ENCODE assay signal across 1 cellular context in genomic region chr4:55546633-55547460, GRCh38.
A peak's percentile ranks its signal among the peaks of the same experiment; 100 is the strongest.
TF ChIP-seq lines count a peak whose summit lies in the region.

A gene with protein sequence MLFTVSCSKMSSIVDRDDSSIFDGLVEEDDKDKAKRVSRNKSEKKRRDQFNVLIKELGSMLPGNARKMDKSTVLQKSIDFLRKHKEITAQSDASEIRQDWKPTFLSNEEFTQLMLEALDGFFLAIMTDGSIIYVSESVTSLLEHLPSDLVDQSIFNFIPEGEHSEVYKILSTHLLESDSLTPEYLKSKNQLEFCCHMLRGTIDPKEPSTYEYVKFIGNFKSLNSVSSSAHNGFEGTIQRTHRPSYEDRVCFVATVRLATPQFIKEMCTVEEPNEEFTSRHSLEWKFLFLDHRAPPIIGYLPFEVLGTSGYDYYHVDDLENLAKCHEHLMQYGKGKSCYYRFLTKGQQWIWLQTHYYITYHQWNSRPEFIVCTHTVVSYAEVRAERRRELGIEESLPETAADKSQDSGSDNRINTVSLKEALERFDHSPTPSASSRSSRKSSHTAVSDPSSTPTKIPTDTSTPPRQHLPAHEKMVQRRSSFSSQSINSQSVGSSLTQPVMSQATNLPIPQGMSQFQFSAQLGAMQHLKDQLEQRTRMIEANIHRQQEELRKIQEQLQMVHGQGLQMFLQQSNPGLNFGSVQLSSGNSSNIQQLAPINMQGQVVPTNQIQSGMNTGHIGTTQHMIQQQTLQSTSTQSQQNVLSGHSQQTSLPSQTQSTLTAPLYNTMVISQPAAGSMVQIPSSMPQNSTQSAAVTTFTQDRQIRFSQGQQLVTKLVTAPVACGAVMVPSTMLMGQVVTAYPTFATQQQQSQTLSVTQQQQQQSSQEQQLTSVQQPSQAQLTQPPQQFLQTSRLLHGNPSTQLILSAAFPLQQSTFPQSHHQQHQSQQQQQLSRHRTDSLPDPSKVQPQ (minus strand): TSS chr4:55546909. CDS start chr4:55482785, 64,124 bp downstream.

TF ChIP-seq in K562, 482 proteins besides CTCF, POLR2A, EP300 and RAD21 (continued from another document and continues in another):
- TF ChIP-seq, protein P1, sequence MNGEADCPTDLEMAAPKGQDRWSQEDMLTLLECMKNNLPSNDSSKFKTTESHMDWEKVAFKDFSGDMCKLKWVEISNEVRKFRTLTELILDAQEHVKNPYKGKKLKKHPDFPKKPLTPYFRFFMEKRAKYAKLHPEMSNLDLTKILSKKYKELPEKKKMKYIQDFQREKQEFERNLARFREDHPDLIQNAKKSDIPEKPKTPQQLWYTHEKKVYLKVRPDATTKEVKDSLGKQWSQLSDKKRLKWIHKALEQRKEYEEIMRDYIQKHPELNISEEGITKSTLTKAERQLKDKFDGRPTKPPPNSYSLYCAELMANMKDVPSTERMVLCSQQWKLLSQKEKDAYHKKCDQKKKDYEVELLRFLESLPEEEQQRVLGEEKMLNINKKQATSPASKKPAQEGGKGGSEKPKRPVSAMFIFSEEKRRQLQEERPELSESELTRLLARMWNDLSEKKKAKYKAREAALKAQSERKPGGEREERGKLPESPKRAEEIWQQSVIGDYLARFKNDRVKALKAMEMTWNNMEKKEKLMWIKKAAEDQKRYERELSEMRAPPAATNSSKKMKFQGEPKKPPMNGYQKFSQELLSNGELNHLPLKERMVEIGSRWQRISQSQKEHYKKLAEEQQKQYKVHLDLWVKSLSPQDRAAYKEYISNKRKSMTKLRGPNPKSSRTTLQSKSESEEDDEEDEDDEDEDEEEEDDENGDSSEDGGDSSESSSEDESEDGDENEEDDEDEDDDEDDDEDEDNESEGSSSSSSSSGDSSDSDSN (IDR thresholded peaks at IDR 0.05; ENCODE audit: borderline replicate concordance in 1 of 2, low read depth in 2 of 2, low read length in 2 of 2): peak in 1 of 2 experiments; percentile 95; a peak in 2 of 4 replicates
- TF ChIP-seq JUN (IDR thresholded peaks at IDR 0.05; ENCODE audit: borderline replicate concordance, low read depth, low read length): no peak
- TF ChIP-seq JUN (CRISPR knock-in tag; IDR thresholded peaks at IDR 0.05; ENCODE audit: borderline replicate concordance): no peak
- TF ChIP-seq BDP1 (IDR thresholded peaks at IDR 0.05; ENCODE audit: insufficient read depth, insufficient read length): no peak
- TF ChIP-seq, protein P2, sequence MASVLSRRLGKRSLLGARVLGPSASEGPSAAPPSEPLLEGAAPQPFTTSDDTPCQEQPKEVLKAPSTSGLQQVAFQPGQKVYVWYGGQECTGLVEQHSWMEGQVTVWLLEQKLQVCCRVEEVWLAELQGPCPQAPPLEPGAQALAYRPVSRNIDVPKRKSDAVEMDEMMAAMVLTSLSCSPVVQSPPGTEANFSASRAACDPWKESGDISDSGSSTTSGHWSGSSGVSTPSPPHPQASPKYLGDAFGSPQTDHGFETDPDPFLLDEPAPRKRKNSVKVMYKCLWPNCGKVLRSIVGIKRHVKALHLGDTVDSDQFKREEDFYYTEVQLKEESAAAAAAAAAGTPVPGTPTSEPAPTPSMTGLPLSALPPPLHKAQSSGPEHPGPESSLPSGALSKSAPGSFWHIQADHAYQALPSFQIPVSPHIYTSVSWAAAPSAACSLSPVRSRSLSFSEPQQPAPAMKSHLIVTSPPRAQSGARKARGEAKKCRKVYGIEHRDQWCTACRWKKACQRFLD (CRISPR knock-in tag; IDR thresholded peaks at IDR 0.05): no peak
- TF ChIP-seq, protein P3, sequence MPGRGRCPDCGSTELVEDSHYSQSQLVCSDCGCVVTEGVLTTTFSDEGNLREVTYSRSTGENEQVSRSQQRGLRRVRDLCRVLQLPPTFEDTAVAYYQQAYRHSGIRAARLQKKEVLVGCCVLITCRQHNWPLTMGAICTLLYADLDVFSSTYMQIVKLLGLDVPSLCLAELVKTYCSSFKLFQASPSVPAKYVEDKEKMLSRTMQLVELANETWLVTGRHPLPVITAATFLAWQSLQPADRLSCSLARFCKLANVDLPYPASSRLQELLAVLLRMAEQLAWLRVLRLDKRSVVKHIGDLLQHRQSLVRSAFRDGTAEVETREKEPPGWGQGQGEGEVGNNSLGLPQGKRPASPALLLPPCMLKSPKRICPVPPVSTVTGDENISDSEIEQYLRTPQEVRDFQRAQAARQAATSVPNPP (IDR thresholded peaks at IDR 0.05; ENCODE audit: borderline replicate concordance, insufficient read depth, insufficient read length): no peak
- TF ChIP-seq ZZZ3 (IDR thresholded peaks at IDR 0.05): no peak
- no peak for TF ChIP-seq ZNF785 (CRISPR knock-in tag; IDR thresholded peaks at IDR 0.05)
- TF ChIP-seq, protein P4, sequence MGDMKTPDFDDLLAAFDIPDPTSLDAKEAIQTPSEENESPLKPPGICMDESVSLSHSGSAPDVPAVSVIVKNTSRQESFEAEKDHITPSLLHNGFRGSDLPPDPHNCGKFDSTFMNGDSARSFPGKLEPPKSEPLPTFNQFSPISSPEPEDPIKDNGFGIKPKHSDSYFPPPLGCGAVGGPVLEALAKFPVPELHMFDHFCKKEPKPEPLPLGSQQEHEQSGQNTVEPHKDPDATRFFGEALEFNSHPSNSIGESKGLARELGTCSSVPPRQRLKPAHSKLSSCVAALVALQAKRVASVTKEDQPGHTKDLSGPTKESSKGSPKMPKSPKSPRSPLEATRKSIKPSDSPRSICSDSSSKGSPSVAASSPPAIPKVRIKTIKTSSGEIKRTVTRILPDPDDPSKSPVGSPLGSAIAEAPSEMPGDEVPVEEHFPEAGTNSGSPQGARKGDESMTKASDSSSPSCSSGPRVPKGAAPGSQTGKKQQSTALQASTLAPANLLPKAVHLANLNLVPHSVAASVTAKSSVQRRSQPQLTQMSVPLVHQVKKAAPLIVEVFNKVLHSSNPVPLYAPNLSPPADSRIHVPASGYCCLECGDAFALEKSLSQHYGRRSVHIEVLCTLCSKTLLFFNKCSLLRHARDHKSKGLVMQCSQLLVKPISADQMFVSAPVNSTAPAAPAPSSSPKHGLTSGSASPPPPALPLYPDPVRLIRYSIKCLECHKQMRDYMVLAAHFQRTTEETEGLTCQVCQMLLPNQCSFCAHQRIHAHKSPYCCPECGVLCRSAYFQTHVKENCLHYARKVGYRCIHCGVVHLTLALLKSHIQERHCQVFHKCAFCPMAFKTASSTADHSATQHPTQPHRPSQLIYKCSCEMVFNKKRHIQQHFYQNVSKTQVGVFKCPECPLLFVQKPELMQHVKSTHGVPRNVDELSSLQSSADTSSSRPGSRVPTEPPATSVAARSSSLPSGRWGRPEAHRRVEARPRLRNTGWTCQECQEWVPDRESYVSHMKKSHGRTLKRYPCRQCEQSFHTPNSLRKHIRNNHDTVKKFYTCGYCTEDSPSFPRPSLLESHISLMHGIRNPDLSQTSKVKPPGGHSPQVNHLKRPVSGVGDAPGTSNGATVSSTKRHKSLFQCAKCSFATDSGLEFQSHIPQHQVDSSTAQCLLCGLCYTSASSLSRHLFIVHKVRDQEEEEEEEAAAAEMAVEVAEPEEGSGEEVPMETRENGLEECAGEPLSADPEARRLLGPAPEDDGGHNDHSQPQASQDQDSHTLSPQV (IDR thresholded peaks at IDR 0.05): no peak
- no peak for TF ChIP-seq ARID1B (IDR thresholded peaks at IDR 0.05)
- no peak for TF ChIP-seq JUNB (CRISPR knock-in tag; conservative IDR thresholded peaks at IDR 0.05)
- no peak for TF ChIP-seq MAFG (tag; conservative IDR thresholded peaks at IDR 0.05)
- no peak for TF ChIP-seq ZBTB43 (CRISPR knock-in tag; IDR thresholded peaks at IDR 0.05)
- TF ChIP-seq, protein P5, sequence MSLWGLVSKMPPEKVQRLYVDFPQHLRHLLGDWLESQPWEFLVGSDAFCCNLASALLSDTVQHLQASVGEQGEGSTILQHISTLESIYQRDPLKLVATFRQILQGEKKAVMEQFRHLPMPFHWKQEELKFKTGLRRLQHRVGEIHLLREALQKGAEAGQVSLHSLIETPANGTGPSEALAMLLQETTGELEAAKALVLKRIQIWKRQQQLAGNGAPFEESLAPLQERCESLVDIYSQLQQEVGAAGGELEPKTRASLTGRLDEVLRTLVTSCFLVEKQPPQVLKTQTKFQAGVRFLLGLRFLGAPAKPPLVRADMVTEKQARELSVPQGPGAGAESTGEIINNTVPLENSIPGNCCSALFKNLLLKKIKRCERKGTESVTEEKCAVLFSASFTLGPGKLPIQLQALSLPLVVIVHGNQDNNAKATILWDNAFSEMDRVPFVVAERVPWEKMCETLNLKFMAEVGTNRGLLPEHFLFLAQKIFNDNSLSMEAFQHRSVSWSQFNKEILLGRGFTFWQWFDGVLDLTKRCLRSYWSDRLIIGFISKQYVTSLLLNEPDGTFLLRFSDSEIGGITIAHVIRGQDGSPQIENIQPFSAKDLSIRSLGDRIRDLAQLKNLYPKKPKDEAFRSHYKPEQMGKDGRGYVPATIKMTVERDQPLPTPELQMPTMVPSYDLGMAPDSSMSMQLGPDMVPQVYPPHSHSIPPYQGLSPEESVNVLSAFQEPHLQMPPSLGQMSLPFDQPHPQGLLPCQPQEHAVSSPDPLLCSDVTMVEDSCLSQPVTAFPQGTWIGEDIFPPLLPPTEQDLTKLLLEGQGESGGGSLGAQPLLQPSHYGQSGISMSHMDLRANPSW (CRISPR knock-in tag; IDR thresholded peaks at IDR 0.05): no peak
- TF ChIP-seq SMARCB1 (IDR thresholded peaks at IDR 0.05; ENCODE audit: insufficient read length, low read depth): no peak
- TF ChIP-seq ETV1 (tag; conservative IDR thresholded peaks at IDR 0.05; ENCODE audit: low read depth): no peak
- TF ChIP-seq MCM7 (IDR thresholded peaks at IDR 0.05): no peak
- TF ChIP-seq ZNF444 (CRISPR knock-in tag; IDR thresholded peaks at IDR 0.05): no peak
- TF ChIP-seq EHMT2 (IDR thresholded peaks at IDR 0.05): no peak
- no peak for TF ChIP-seq HLTF (IDR thresholded peaks at IDR 0.05)
- peak; percentile 21; the same call in 1 of the 2 replicates for TF ChIP-seq POLR2AphosphoS5 (IDR thresholded peaks at IDR 0.05; ENCODE audit: control insufficient read depth, insufficient read depth, low read depth, low read length)
- TF ChIP-seq BMI1 (IDR thresholded peaks at IDR 0.05; ENCODE audit: low read length): no peak
- no peak for TF ChIP-seq HMBOX1 (IDR thresholded peaks at IDR 0.05)
- TF ChIP-seq MBD2 (IDR thresholded peaks at IDR 0.05; ENCODE audit: borderline replicate concordance, low read depth): no peak
- no peak for TF ChIP-seq TFE3 (CRISPR knock-in tag; IDR thresholded peaks at IDR 0.05)
- TF ChIP-seq, protein P6, sequence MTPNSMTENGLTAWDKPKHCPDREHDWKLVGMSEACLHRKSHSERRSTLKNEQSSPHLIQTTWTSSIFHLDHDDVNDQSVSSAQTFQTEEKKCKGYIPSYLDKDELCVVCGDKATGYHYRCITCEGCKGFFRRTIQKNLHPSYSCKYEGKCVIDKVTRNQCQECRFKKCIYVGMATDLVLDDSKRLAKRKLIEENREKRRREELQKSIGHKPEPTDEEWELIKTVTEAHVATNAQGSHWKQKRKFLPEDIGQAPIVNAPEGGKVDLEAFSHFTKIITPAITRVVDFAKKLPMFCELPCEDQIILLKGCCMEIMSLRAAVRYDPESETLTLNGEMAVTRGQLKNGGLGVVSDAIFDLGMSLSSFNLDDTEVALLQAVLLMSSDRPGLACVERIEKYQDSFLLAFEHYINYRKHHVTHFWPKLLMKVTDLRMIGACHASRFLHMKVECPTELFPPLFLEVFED (CRISPR knock-in tag; conservative IDR thresholded peaks at IDR 0.05): no peak
- no peak for TF ChIP-seq KAT8 (IDR thresholded peaks at IDR 0.05; ENCODE audit: low read depth)
- no peak for TF ChIP-seq ZNF24 (IDR thresholded peaks at IDR 0.05)
- TF ChIP-seq, protein P7, sequence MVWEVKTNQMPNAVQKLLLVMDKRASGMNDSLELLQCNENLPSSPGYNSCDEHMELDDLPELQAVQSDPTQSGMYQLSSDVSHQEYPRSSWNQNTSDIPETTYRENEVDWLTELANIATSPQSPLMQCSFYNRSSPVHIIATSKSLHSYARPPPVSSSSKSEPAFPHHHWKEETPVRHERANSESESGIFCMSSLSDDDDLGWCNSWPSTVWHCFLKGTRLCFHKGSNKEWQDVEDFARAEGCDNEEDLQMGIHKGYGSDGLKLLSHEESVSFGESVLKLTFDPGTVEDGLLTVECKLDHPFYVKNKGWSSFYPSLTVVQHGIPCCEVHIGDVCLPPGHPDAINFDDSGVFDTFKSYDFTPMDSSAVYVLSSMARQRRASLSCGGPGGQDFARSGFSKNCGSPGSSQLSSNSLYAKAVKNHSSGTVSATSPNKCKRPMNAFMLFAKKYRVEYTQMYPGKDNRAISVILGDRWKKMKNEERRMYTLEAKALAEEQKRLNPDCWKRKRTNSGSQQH (CRISPR knock-in tag; IDR thresholded peaks at IDR 0.05): no peak
- TF ChIP-seq, protein P8, sequence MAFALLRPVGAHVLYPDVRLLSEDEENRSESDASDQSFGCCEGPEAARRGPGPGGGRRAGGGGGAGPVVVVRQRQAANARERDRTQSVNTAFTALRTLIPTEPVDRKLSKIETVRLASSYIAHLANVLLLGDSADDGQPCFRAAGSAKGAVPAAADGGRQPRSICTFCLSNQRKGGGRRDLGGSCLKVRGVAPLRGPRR (CRISPR knock-in tag; IDR thresholded peaks at IDR 0.05): no peak
- TF ChIP-seq, protein P9, sequence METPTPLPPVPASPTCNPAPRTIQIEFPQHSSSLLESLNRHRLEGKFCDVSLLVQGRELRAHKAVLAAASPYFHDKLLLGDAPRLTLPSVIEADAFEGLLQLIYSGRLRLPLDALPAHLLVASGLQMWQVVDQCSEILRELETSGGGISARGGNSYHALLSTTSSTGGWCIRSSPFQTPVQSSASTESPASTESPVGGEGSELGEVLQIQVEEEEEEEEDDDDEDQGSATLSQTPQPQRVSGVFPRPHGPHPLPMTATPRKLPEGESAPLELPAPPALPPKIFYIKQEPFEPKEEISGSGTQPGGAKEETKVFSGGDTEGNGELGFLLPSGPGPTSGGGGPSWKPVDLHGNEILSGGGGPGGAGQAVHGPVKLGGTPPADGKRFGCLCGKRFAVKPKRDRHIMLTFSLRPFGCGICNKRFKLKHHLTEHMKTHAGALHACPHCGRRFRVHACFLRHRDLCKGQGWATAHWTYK (CRISPR knock-in tag; IDR thresholded peaks at IDR 0.05): peak; percentile 32; the same call in 1 of the 2 replicates
